Comparison of ENCODE assay signal across 24 cellular contexts in the genomic region with DNA sequence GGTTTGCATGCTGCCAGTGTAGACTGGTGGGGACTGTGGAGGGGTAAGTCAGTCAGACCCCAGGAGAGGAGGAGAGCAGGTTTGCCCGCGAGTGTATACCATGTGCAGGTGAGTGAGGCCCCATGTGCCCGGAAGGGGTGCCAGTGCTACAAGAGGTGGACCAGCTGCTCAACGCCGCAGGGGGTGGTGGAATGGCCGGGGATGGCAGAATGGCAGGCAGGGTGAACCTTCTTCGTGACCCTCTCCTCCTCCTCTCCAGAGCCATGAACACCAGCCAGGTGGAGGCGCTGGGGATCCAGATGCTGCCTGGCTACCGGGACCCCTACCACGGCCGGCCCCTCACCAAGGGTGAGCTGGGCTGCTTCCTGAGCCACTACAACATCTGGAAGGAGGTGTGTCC.
"Had no signal": no experiment of that assay in that cellular context is flagged by ENCODE, and none has a peak within 500 bp of the region (broad histone marks: within the 10 kb centered on the region; RNA-seq: fewer than 3 reads in every experiment).

No MANE protein-coding gene starts in this region.

- H3K27ac ChIP-seq: breast epithelium, dorsolateral prefrontal cortex, heart left ventricle, ovary, prostate gland, right atrium auricular region, tibial artery had no signal

- H3K9me3 Mint-ChIP-seq: activated naive CD8-positive, alpha-beta T cell treated with anti-CD3 and anti-CD28 coated beads for 36 hours; activated T-cell treated with anti-CD3 and anti-CD28 coated beads, Interleukin-2, amount 50 U/mL, for 4 hours; central memory CD8-positive, alpha-beta T cell; effector memory CD8-positive, alpha-beta T cell; immature natural killer cell; mesothelial cell of epicardium; naive thymus-derived CD8-positive, alpha-beta T cell; stimulated activated naive CD8-positive, alpha-beta T cell treated with anti-CD3 and anti-CD28 coated beads, Interleukin-15, Interleukin-2, amounts not matched to agents 100 ng/mL and 50 ng/mL, for 24 hours had no signal

- H3K27me3 Mint-ChIP-seq: activated naive CD8-positive, alpha-beta T cell treated with anti-CD3 and anti-CD28 coated beads for 36 hours; central memory CD8-positive, alpha-beta T cell; effector memory CD8-positive, alpha-beta T cell; naive thymus-derived CD8-positive, alpha-beta T cell; stimulated activated naive CD8-positive, alpha-beta T cell treated with anti-CD3 and anti-CD28 coated beads, Interleukin-15, Interleukin-2, amounts not matched to agents 100 ng/mL and 50 ng/mL, for 24 hours had no signal

- H3K27me3 ChIP-seq: breast epithelium, dorsolateral prefrontal cortex, esophagus squamous epithelium, gastroesophageal sphincter, heart left ventricle, ovary, right atrium auricular region, tibial artery had no signal

- H3K4me3 Mint-ChIP-seq: activated naive CD8-positive, alpha-beta T cell treated with anti-CD3 and anti-CD28 coated beads for 36 hours; activated T-cell treated with anti-CD3 and anti-CD28 coated beads, Interleukin-2, amount 50 U/mL, for 4 hours; central memory CD8-positive, alpha-beta T cell; effector memory CD8-positive, alpha-beta T cell; immature natural killer cell; mesothelial cell of epicardium; naive thymus-derived CD8-positive, alpha-beta T cell; stimulated activated naive CD8-positive, alpha-beta T cell treated with anti-CD3 and anti-CD28 coated beads, Interleukin-15, Interleukin-2, amounts not matched to agents 100 ng/mL and 50 ng/mL, for 24 hours had no signal

- H3K36me3 ChIP-seq: breast epithelium, ovary had no signal

- H3K9me3 ChIP-seq: breast epithelium, esophagus squamous epithelium, gastroesophageal sphincter, heart left ventricle, ovary, prostate gland, right atrium auricular region, tibial artery had no signal

- ATAC-seq: activated T-cell treated with anti-CD3 and anti-CD28 coated beads, Interleukin-2, amount 50 U/mL, for 4 hours; effector memory CD8-positive, alpha-beta T cell; heart left ventricle; left lobe of liver; naive thymus-derived CD8-positive, alpha-beta T cell had no signal

- H3K4me1 Mint-ChIP-seq: central memory CD8-positive, alpha-beta T cell had no signal

- H3K4me1 ChIP-seq: breast epithelium, prostate gland, right atrium auricular region had no signal

- DNase-seq: activated CD4-positive, alpha-beta T cell treated with anti-CD3 and anti-CD28 coated beads for 4 hours; activated CD4-positive, alpha-beta T cell treated with anti-CD3 and anti-CD28 coated beads, Interleukin-2, amount 50 U/mL, for 48 hours; activated CD4-positive, CD25-positive, alpha-beta regulatory T cell; activated CD8-positive, alpha-beta memory T cell treated with anti-CD3 and anti-CD28 coated beads, Interleukin-2, amount 50 U/mL, for 48 hours; activated naive CD4-positive, alpha-beta T cell treated with Interleukin-2 at 50 U/mL for 16 hours; activated naive CD8-positive, alpha-beta T cell treated with anti-CD3 and anti-CD28 coated beads for 36 hours; activated T-cell treated with anti-CD3 and anti-CD28 coated beads, Interleukin-2, amount 50 U/mL, for 4 hours; dorsolateral prefrontal cortex; effector memory CD8-positive, alpha-beta T cell; esophagus squamous epithelium; heart left ventricle; immature natural killer cell; naive thymus-derived CD8-positive, alpha-beta T cell; ovary; substantia nigra; tibial artery had no signal

- H3K4me3 ChIP-seq: dorsolateral prefrontal cortex, esophagus squamous epithelium, gastroesophageal sphincter, heart left ventricle, ovary, prostate gland, right atrium auricular region, tibial artery had no signal

- H3K27ac Mint-ChIP-seq: activated naive CD8-positive, alpha-beta T cell treated with anti-CD3 and anti-CD28 coated beads for 36 hours; immature natural killer cell; mesothelial cell of epicardium; stimulated activated naive CD8-positive, alpha-beta T cell treated with anti-CD3 and anti-CD28 coated beads, Interleukin-15, Interleukin-2, amounts not matched to agents 100 ng/mL and 50 ng/mL, for 24 hours had no signal
